18 cellular contexts compared by ENCODE assay signal in genomic region chr15:56251315-56252091, GRCh38. TPM values are rescaled to one million over a fixed set of nuclear protein-coding genes. Genes with fewer than 3 reads are reported as not detected.
DNase-seq lines count a peak whose midpoint lies in the region; ATAC-seq, FAIRE-seq and TF ChIP-seq lines count a peak whose summit lies in the region.
"Had no signal": no experiment of that assay in that cellular context is flagged by ENCODE, and none has a peak within 500 bp of the region (broad histone marks: within the 10 kb centered on the region; RNA-seq: fewer than 3 reads in every experiment).

No MANE protein-coding gene starts in this region.

- H3K9me3 Mint-ChIP-seq in nephron progenitor cell (no peaks in the 10 kb centered on the region), neural progenitor cell (no peaks in the 10 kb centered on the region)
- H3K9me3 Mint-ChIP-seq: IgD-negative memory B cell had no signal

- BruUV-seq in K562 (replicated peaks; lab: Mats Ljungman, UMichigan) (no TSS peak), mammary epithelial cell (replicated peaks; lab: Mats Ljungman, UMichigan) (no TSS peak)

- intact Hi-C loops in K562 (cut with micrococcal nuclease) (no loop called here), mammary epithelial cell (cut with micrococcal nuclease) (no loop called here)

- H3K27me3 ChIP-seq in K562 (ENCODE audit: control insufficient read depth in 2 of 2, insufficient read depth in 2 of 2, low read length in 2 of 2) (no peaks in the 10 kb centered on the region), neural progenitor cell (no peaks in the 10 kb centered on the region), mammary epithelial cell (ENCODE audit: insufficient read depth, low read length) (no peaks in the 10 kb centered on the region)

- TF ChIP-seq CTCF in K562 (IDR thresholded peaks at IDR 0.05 in 2 of 3, conservative IDR thresholded peaks at IDR 0.05 in 1 of 3; ENCODE audit: insufficient read depth in 2 of 3, low read depth in 1 of 3, low read length in 3 of 3) = no peak
- no peak for TF ChIP-seq CTCF in nephron progenitor cell (IDR thresholded peaks at IDR 0.05)
- no peak for TF ChIP-seq CTCF in neural progenitor cell (IDR thresholded peaks at IDR 0.05)
- TF ChIP-seq CTCF in mammary epithelial cell (conservative IDR thresholded peaks at IDR 0.05 in 1 of 2, IDR thresholded peaks at IDR 0.05 in 1 of 2; ENCODE audit: extremely low read depth in 1 of 2, insufficient read depth in 1 of 2, low read depth in 1 of 2, low read length in 2 of 2) = no peak

- FAIRE-seq in K562 (lab: Jason Lieb, UNC) = peak; percentile 90
- FAIRE-seq: D721Med, H54 had no signal

- no peak for TF ChIP-seq POLR2A in K562 (conservative IDR thresholded peaks at IDR 0.05)

- H3F3A ChIP-seq in neural progenitor cell (ENCODE audit: low read depth) = peaks cover 10% of the 10 kb centered on the region

- no peaks in the 10 kb centered on the region for H3K9me3 ChIP-seq in T-helper 17 cell (ENCODE audit: control insufficient read depth, low read length, poor library complexity, severe bottlenecking)
- no peaks in the 10 kb centered on the region for H3K9me3 ChIP-seq in K562 (replicated peaks; ENCODE audit: control insufficient read depth, insufficient read depth, low read depth, low read length)
- H3K9me3 ChIP-seq in neural progenitor cell (ENCODE audit: low read depth) = no peaks in the 10 kb centered on the region
- H3K9me3 ChIP-seq in mammary epithelial cell (replicated peaks; ENCODE audit: insufficient read depth, low read length) = no peaks in the 10 kb centered on the region

- H3K36me3 Mint-ChIP-seq in T-helper 17 cell (ENCODE audit: low read depth) (no peaks in the 10 kb centered on the region), nephron progenitor cell (ENCODE audit: low read depth) (no peaks in the 10 kb centered on the region), neural progenitor cell (no peaks in the 10 kb centered on the region)
- H3K36me3 Mint-ChIP-seq: IgD-negative memory B cell had no signal

- POLR2A ChIA-PET in K562 (lab: Yijun Ruan, JAX) = interaction anchor here (0.6 to 1.5 kb wide), 6 partner anchors 14 to 240 kb away, joined by 3 to 5 read pairs (median 3); partner anchors contain the start of gene MNS1

- H3K4me3 Mint-ChIP-seq in T-helper 17 cell (no peak overlapping the region), nephron progenitor cell (peak overlapping the region; percentile 31), neural progenitor cell (no peak overlapping the region)
- H3K4me3 Mint-ChIP-seq: IgD-negative memory B cell had no signal

- H3K27ac Mint-ChIP-seq in T-helper 17 cell (peak overlapping the region; percentile 39), nephron progenitor cell (peak overlapping the region; percentile 62), neural progenitor cell (no peak overlapping the region)

- H3K27me3 Mint-ChIP-seq in T-helper 17 cell (peaks cover 43% of the 10 kb centered on the region), nephron progenitor cell (ENCODE audit: low read depth, poor library complexity) (no peaks in the 10 kb centered on the region), neural progenitor cell (ENCODE audit: insufficient read depth, low read depth) (no peaks in the 10 kb centered on the region)
- H3K27me3 Mint-ChIP-seq: IgD-negative memory B cell had no signal

- no peak overlapping the region for H3K9ac ChIP-seq in K562 (ENCODE audit: insufficient read depth in 1 of 2, low read depth in 2 of 2, low read length in 2 of 2)
- no peak overlapping the region for H3K9ac ChIP-seq in neural progenitor cell
- no peak overlapping the region for H3K9ac ChIP-seq in mammary epithelial cell (ENCODE audit: insufficient read depth, low read length)

- CTCF ChIA-PET in K562 (lab: Yijun Ruan, JAX; ENCODE audit: low intra/inter-chr PET ratio) = no interaction called here
- CTCF ChIA-PET in mammary epithelial cell (lab: Charles Lee; ENCODE audit: low non-redundant PET) = interaction anchor here (0.6 kb wide), 1 partner anchor 322 kb away, joined by 4 read pairs; no protein-coding TSS in a partner anchor

- WGBS in K562 (ENCODE audit: insufficient coverage, low coverage, missing lambda C conversion rate) = 0% methylated on average over 4 of the region's 4 CpGs
- 92% methylated on average over 4 of the region's 4 CpGs for WGBS in mammary epithelial cell (ENCODE audit: low coverage, missing lambda C conversion rate)

- H3K4me1 ChIP-seq in K562 (replicated peaks in 1 of 2; ENCODE audit: control insufficient read depth in 2 of 2, insufficient read depth in 2 of 2, low read length in 2 of 2) = peaks cover 4 to 31% of the 10 kb centered on the region in 2 experiments
- peaks cover 26% of the 10 kb centered on the region for H3K4me1 ChIP-seq in neural progenitor cell
- no peaks in the 10 kb centered on the region for H3K4me1 ChIP-seq in mammary epithelial cell (ENCODE audit: insufficient read depth, low read length)

- H4K20me1 ChIP-seq in K562 (replicated peaks; ENCODE audit: control insufficient read depth, insufficient read depth, low read length) = no peaks in the 10 kb centered on the region; the same call in 1 of the 2 replicates
- H4K20me1 ChIP-seq in neural progenitor cell (ENCODE audit: low read depth) = no peaks in the 10 kb centered on the region
- no peaks in the 10 kb centered on the region for H4K20me1 ChIP-seq in mammary epithelial cell (ENCODE audit: insufficient read depth, low read length)

- H3K4me3 ChIP-seq in K562 (no peak overlapping the region), neural progenitor cell (no peak overlapping the region), mammary epithelial cell (replicated peaks in 1 of 3; ENCODE audit: insufficient read depth in 1 of 3, low read depth in 2 of 3, low read length in 3 of 3) (no peak overlapping the region)
- H3K4me3 ChIP-seq: PC-9 had no signal

- DNase-seq in NCI-H69 (lab: John Stamatoyannopoulos, UW) (peak; percentile 47), T-helper 17 cell (no peak), K562 (ENCODE audit: extremely low read depth in 1 of 4, low spot score in 3 of 4) (peak in 3 of 4 experiments; percentile 17 to 62 (median 57)), nephron progenitor cell (peak; percentile 11), neural progenitor cell (ENCODE audit: low spot score) (no peak), mammary epithelial cell (no peak)
- DNase-seq: ACHN, C1 segment of cervical spinal cord, NCI-H748 treated with DMSO at 0.1 percent for 48 hours, PC-9, SIG-M5 had no signal

- no peaks in the 10 kb centered on the region for H3K79me2 ChIP-seq in K562 (ENCODE audit: control insufficient read depth, insufficient read depth, low read length)
- no peaks in the 10 kb centered on the region for H3K79me2 ChIP-seq in neural progenitor cell (ENCODE audit: low read depth)
- no peaks in the 10 kb centered on the region for H3K79me2 ChIP-seq in mammary epithelial cell (ENCODE audit: insufficient read depth, low read length)

- dilution Hi-C loops in mammary epithelial cell (cut with HindIII; ENCODE audit: low sequenced_read_pairs) = no loop called here

- H3K4me1 Mint-ChIP-seq in T-helper 17 cell (peaks cover 8% of the 10 kb centered on the region), nephron progenitor cell (peaks cover 76% of the 10 kb centered on the region), neural progenitor cell (peaks cover 15% of the 10 kb centered on the region)
- H3K4me1 Mint-ChIP-seq: IgD-negative memory B cell had no signal

- TF ChIP-seq RAD21 in K562 (CRISPR knock-in tag; conservative IDR thresholded peaks at IDR 0.05 in 1 of 2, IDR thresholded peaks at IDR 0.05 in 1 of 2) = peak; percentile 12 to 14; a peak in 1 of 4 replicates

- H3K9me1 ChIP-seq in K562 (ENCODE audit: control insufficient read depth, insufficient read depth, low read length) = no peaks in the 10 kb centered on the region

- ATAC-seq in T-helper 17 cell (no peak), K562 (peak; percentile 86), GM19351 (IDR thresholded peaks at IDR 0.05; ENCODE audit: unreplicated experiment) (no peak)
- ATAC-seq: SK-N-SH treated with all-trans-retinoic acid at 6 μM for 48 hours had no signal

- H2AFZ ChIP-seq in K562 (ENCODE audit: low read depth, low read length) = no peak overlapping the region
- H2AFZ ChIP-seq in neural progenitor cell (replicated peaks) = no peak overlapping the region
- no peak overlapping the region for H2AFZ ChIP-seq in mammary epithelial cell (ENCODE audit: low read depth, low read length)
- H2AFZ ChIP-seq: PC-9 had no signal

- H3K4me2 ChIP-seq in K562 (ENCODE audit: insufficient read depth, low read length) = peak overlapping the region; percentile 14; the same call in 1 of the 2 replicates
- H3K4me2 ChIP-seq in neural progenitor cell = no peak overlapping the region
- H3K4me2 ChIP-seq in mammary epithelial cell (ENCODE audit: insufficient read depth, low read depth, low read length) = no peak overlapping the region
- H3K4me2 ChIP-seq: PC-9 had no signal

- no peaks in the 10 kb centered on the region for H3K36me3 ChIP-seq in K562 (ENCODE audit: control insufficient read depth, insufficient read depth, low read length)
- H3K36me3 ChIP-seq in neural progenitor cell = no peaks in the 10 kb centered on the region
- no peaks in the 10 kb centered on the region for H3K36me3 ChIP-seq in mammary epithelial cell (ENCODE audit: insufficient read depth, low read length)

- in situ Hi-C loops in K562 (cut with MboI) (no loop called here), mammary epithelial cell (cut with MboI; ENCODE audit: low sequenced_read_pairs in 2 of 2) (loop anchor here (10.0 kb wide), 2 partner anchors 173 to 183 kb away; no protein-coding TSS in a partner anchor)

- TF ChIP-seq EP300 in K562 (IDR thresholded peaks at IDR 0.05; ENCODE audit: low read length) = peak; percentile 88

- H3K27ac ChIP-seq in K562 (ENCODE audit: extremely low read depth, low read depth, low read length) (peak overlapping the region; percentile 57), neural progenitor cell (no peak overlapping the region), mammary epithelial cell (ENCODE audit: insufficient read depth, low read depth, low read length) (no peak overlapping the region)
- H3K27ac ChIP-seq: HL-60, PC-9, RWPE1 had no signal

RNA-seq across cellular contexts. Expression of gene RFX7, which starts 7.8 kb away (rescaled TPM):
- total RNA-seq in T-helper 17 cell (10 to 100 TPM; 24.5 to 26.8 TPM), K562 (2014; rRNA removed) (4.0 and 4.3 TPM in 2 replicates), K562 (2014; rRNA removed; fragmentation: Illumina TruSeq; extraction: Trizol) (5.8 and 7.1 TPM in 2 replicates), K562 (2015; rRNA removed; fragmentation: Illumina TruSeq; extraction: Trizol) (6.0 and 6.3 TPM in 2 replicates), K562 (2021) (17.2 and 17.9 TPM in 2 replicates), neural progenitor cell (ENCODE audit: low replicate concordance) (16.4 and 24.1 TPM in 2 replicates), mammary epithelial cell (10 to 100 TPM; 14.7 to 32.4 TPM)
- total RNA-seq in K562 (2011; cell fraction: chromatin; rRNA removed; ENCODE audit: low replicate concordance) = 4.1 and 13.8 TPM in 2 replicates
- total RNA-seq in K562 (2011; cell fraction: nucleolus; rRNA removed) = 1.8 and 3.0 TPM in 2 replicates
- total RNA-seq in K562 (2011; cell fraction: nucleoplasm; rRNA removed) = 5.7 and 7.4 TPM in 2 replicates
- polyA plus RNA-seq in K562 (2011; rRNA removed) (7.0 and 8.9 TPM in 2 replicates), K562 (2014; fragmentation: Illumina TruSeq; extraction: Trizol) (13.5 and 16.3 TPM in 2 replicates), K562 (2014; fragmentation: Nextera tagmentation; extraction: Ambion mirVana) (1 to 10 TPM; 2.4 to 3.0 TPM), K562 (2014; rRNA removed) (5.5 and 6.4 TPM in 2 replicates), mammary epithelial cell (8.3 TPM)
- polyA plus RNA-seq in K562 (2011; cell fraction: cytosol; rRNA removed) = 5.5 and 7.5 TPM in 2 replicates
- 16.0 and 18.1 TPM in 2 replicates for polyA plus RNA-seq in K562 (2011; cell fraction: nucleus; rRNA removed)
- 8.3 and 10.7 TPM in 2 replicates for polyA plus RNA-seq in K562 (2012)
- 19.5 and 26.2 TPM in 2 replicates for polyA minus RNA-seq in K562 (2011; rRNA and poly(A)+ RNA removed)
- polyA minus RNA-seq in K562 (2011; cell fraction: cytosol; rRNA and poly(A)+ RNA removed) = 13.1 TPM in 2 replicates
- polyA minus RNA-seq in K562 (2011; cell fraction: nucleus; rRNA and poly(A)+ RNA removed) = 3.6 and 8.1 TPM in 2 replicates
- polyA minus RNA-seq in mammary epithelial cell = 34.0 TPM

Comparison
In these comparisons a context has a peak if more than half of its experiments do, and no peak if none do; other contexts are left out.
1. DNase-seq: peak in NCI-H69 (single experiment), K562 (3 of 4) and nephron progenitor cell (single experiment); none in T-helper 17 cell (0 of 3), neural progenitor cell (single experiment) and mammary epithelial cell (single experiment).